ENCODE assay signal across 19 cellular contexts in genomic region chr7:336810-337566, GRCh38. TPM values are rescaled to one million over a fixed set of nuclear protein-coding genes. Genes with fewer than 3 reads are reported as not detected.
DNase-seq lines count a peak whose midpoint lies in the region; ATAC-seq and TF ChIP-seq lines count a peak whose summit lies in the region.
"Had no signal": no experiment of that assay in that cellular context is flagged by ENCODE, and none has a peak within 500 bp of the region (broad histone marks: within the 10 kb centered on the region; RNA-seq: fewer than 3 reads in every experiment).

No MANE protein-coding gene starts in this region.

- peaks cover 6% of the 10 kb centered on the region for H3K79me1 ChIP-seq in neuronal stem cell (ENCODE audit: low read depth, low read length)

- no peak overlapping the region for H2BK120ac ChIP-seq in neuronal stem cell (ENCODE audit: low read depth, low read length)

- peaks cover 11% of the 10 kb centered on the region in 2 donors for H3K9me3 Mint-ChIP-seq in activated T-cell treated with anti-CD3 and anti-CD28 coated beads, Interleukin-2, amount 50 U/mL, for 72 hours

- no peaks in the 10 kb centered on the region; the same call in 1 of the 2 replicates for H3K9me3 ChIP-seq in BE2C
- H3K9me3 ChIP-seq in RWPE2 (ENCODE audit: severe bottlenecking), result no peaks in the 10 kb centered on the region
- peaks cover 0 to 9% of the 10 kb centered on the region in 2 donors for H3K9me3 ChIP-seq in neuronal stem cell (replicated peaks in 1 of 2; ENCODE audit: control insufficient read depth in 2 of 2, insufficient read depth in 1 of 2, low read depth in 1 of 2, low read length in 2 of 2)

- H3K4me3 Mint-ChIP-seq in activated T-cell treated with anti-CD3 and anti-CD28 coated beads, Interleukin-2, amount 50 U/mL, for 72 hours, result no peak overlapping the region

- peak overlapping the region; percentile 57 for H3K18ac ChIP-seq in neuronal stem cell (ENCODE audit: low read length)

- peak; percentile 39 for DNase-seq in activated CD8-positive, alpha-beta memory T cell treated with anti-CD3 and anti-CD28 coated beads, Interleukin-2, amount 50 U/mL, for 4 hours
- DNase-seq in activated CD8-positive, alpha-beta memory T cell treated with anti-CD3 and anti-CD28 coated beads, Interleukin-2, amount 50 U/mL, for 48 hours, result no peak
- DNase-seq in BE2C (peak; percentile 2), RWPE2 (ENCODE audit: low spot score) (peak; percentile 57), neuronal stem cell (ENCODE audit: low spot score) (no peak), RKO (ENCODE audit: low spot score) (no peak), amniotic stem cell (lab: John Stamatoyannopoulos, UW) (no peak)
- DNase-seq in activated T-cell treated with anti-CD3 and anti-CD28 coated beads, Interleukin-2, amount 50 U/mL, for 72 hours, result no peak
- DNase-seq: 8988T, DND-41, GDM1, HCEC 1CT, Karpas-422, MM.1S, NCI-H1105, NCI-H1694 treated with DMSO at 0.1 percent for 48 hours, NCI-H446, PC-3, SHP77 treated with DMSO at 0.1 percent for 48 hours had no signal

- H3K9ac ChIP-seq in neuronal stem cell (ENCODE audit: low read depth, low read length, poor library complexity), result no peak overlapping the region

- H3K36me3 Mint-ChIP-seq in activated T-cell treated with anti-CD3 and anti-CD28 coated beads, Interleukin-2, amount 50 U/mL, for 72 hours (ENCODE audit: insufficient read depth in 2 of 2), result peaks cover 5 to 8% of the 10 kb centered on the region in 2 donors

- H3K27me3 Mint-ChIP-seq in activated T-cell treated with anti-CD3 and anti-CD28 coated beads, Interleukin-2, amount 50 U/mL, for 72 hours (ENCODE audit: low read depth), result no peaks in the 10 kb centered on the region

- no peak overlapping the region for H2BK15ac ChIP-seq in neuronal stem cell (ENCODE audit: low read length)

- no peaks in the 10 kb centered on the region for H3K36me3 ChIP-seq in BE2C
- H3K36me3 ChIP-seq in RWPE2 (ENCODE audit: low read depth), result no peaks in the 10 kb centered on the region
- peaks cover 0 to 5% of the 10 kb centered on the region in 2 donors for H3K36me3 ChIP-seq in neuronal stem cell (replicated peaks in 1 of 2; ENCODE audit: control insufficient read depth in 2 of 2, insufficient read depth in 2 of 2, low read length in 2 of 2)

- H3K4me1 Mint-ChIP-seq in activated T-cell treated with anti-CD3 and anti-CD28 coated beads, Interleukin-2, amount 50 U/mL, for 72 hours (ENCODE audit: low read depth), result peaks cover 9% of the 10 kb centered on the region

- no peak overlapping the region for H3K4me2 ChIP-seq in neuronal stem cell (ENCODE audit: insufficient read depth, low read length, poor library complexity, severe bottlenecking)

- no peak overlapping the region for H3K27ac Mint-ChIP-seq in activated T-cell treated with anti-CD3 and anti-CD28 coated beads, Interleukin-2, amount 50 U/mL, for 72 hours

- H3K14ac ChIP-seq in neuronal stem cell (ENCODE audit: low read length), result no peak overlapping the region

- TF ChIP-seq CTCF in BE2C (IDR thresholded peaks at IDR 0.05; ENCODE audit: low read depth, low read length) (no peak), RWPE2 (IDR thresholded peaks at IDR 0.05; ENCODE audit: poor library complexity, severe bottlenecking) (no peak)

- peak overlapping the region; percentile 75 for H2BK5ac ChIP-seq in neuronal stem cell (ENCODE audit: low read length)

- H3K4me1 ChIP-seq in BE2C, result no peaks in the 10 kb centered on the region
- H3K4me1 ChIP-seq in RWPE2 (ENCODE audit: insufficient read depth, poor library complexity, severe bottlenecking), result peaks cover 4% of the 10 kb centered on the region
- peaks cover 0 to 14% of the 10 kb centered on the region in 2 donors for H3K4me1 ChIP-seq in neuronal stem cell (ENCODE audit: control insufficient read depth in 2 of 2, insufficient read depth in 1 of 2, low read depth in 1 of 2, low read length in 2 of 2)

- H4K91ac ChIP-seq in neuronal stem cell (ENCODE audit: low read depth, low read length, poor library complexity), result no peak overlapping the region

- H3K4me3 ChIP-seq in BE2C (ENCODE audit: low read depth, low read length) (no peak overlapping the region), RWPE2 (ENCODE audit: severe bottlenecking) (no peak overlapping the region), neuronal stem cell (ENCODE audit: low read length in 2 of 2) (no peak overlapping the region)

- peak overlapping the region; percentile 73 for H2BK12ac ChIP-seq in neuronal stem cell (ENCODE audit: low read length)

- peaks cover 3% of the 10 kb centered on the region; the same call in 1 of the 2 replicates for H3K27me3 ChIP-seq in BE2C
- no peaks in the 10 kb centered on the region for H3K27me3 ChIP-seq in RWPE2 (ENCODE audit: insufficient read depth, poor library complexity, severe bottlenecking)
- H3K27me3 ChIP-seq in neuronal stem cell (ENCODE audit: control insufficient read depth in 3 of 3, insufficient read depth in 3 of 3, low read depth in 1 of 3, low read length in 3 of 3), result peaks cover 0 to 26% (median 8%) of the 10 kb centered on the region in 3 experiments

- no peak overlapping the region for H2AFZ ChIP-seq in neuronal stem cell (ENCODE audit: low read length)

- H2AK5ac ChIP-seq in neuronal stem cell (ENCODE audit: low read depth, low read length), result no peak overlapping the region

- no CpG with 5 or more reads among the region's 34 CpGs for WGBS in neuronal stem cell (ENCODE audit: extremely low coverage in 2 of 2, insufficient read length in 2 of 2, insufficient replicate concordance in 1 of 2), 2 donors

- no peak for ATAC-seq in RWPE2 (ENCODE audit: low read depth)
- ATAC-seq in activated T-cell treated with anti-CD3 and anti-CD28 coated beads, Interleukin-2, amount 50 U/mL, for 72 hours (replicated peaks in 1 of 2), result no peak
- ATAC-seq: PC-3 had no signal

- H4K8ac ChIP-seq in neuronal stem cell (ENCODE audit: low read depth, low read length), result peak overlapping the region; percentile 17

- H3K27ac ChIP-seq in RWPE2 (ENCODE audit: poor library complexity, severe bottlenecking) (no peak overlapping the region), neuronal stem cell (replicated peaks; ENCODE audit: low read length) (no peak overlapping the region)

- no peak overlapping the region for H3K23ac ChIP-seq in neuronal stem cell (ENCODE audit: low read depth, low read length, poor library complexity)

- no peak overlapping the region for H3K4ac ChIP-seq in neuronal stem cell (ENCODE audit: low read length)

RNA-seq across cellular contexts. Expression of gene FOXL3, which starts 47.0 kb away (rescaled TPM):
- not detected for polyA plus RNA-seq in BE2C (2012; ENCODE audit: insufficient read depth, insufficient read length, low read depth)
- not detected for polyA plus RNA-seq in neuronal stem cell (2013, experiment 1 of 2)
- polyA plus RNA-seq in neuronal stem cell (2013, experiment 2 of 2), result not detected
- total RNA-seq in activated T-cell treated with anti-CD3 and anti-CD28 coated beads, Interleukin-2, amount 50 U/mL, for 72 hours, result not detected
- total RNA-seq: PC-3 had no signal

Comparison
In these comparisons a context has a peak if more than half of its experiments do, and no peak if none do; other contexts are left out.
1. DNase-seq: peak in activated CD8-positive, alpha-beta memory T cell treated with anti-CD3 and anti-CD28 coated beads, Interleukin-2, amount 50 U/mL, for 4 hours (single experiment), BE2C (single experiment) and RWPE2 (single experiment); none in activated CD8-positive, alpha-beta memory T cell treated with anti-CD3 and anti-CD28 coated beads, Interleukin-2, amount 50 U/mL, for 48 hours (single experiment), neuronal stem cell (single experiment), RKO (single experiment), amniotic stem cell (single experiment) and activated T-cell treated with anti-CD3 and anti-CD28 coated beads, Interleukin-2, amount 50 U/mL, for 72 hours (0 of 2).